In the genomic region with DNA sequence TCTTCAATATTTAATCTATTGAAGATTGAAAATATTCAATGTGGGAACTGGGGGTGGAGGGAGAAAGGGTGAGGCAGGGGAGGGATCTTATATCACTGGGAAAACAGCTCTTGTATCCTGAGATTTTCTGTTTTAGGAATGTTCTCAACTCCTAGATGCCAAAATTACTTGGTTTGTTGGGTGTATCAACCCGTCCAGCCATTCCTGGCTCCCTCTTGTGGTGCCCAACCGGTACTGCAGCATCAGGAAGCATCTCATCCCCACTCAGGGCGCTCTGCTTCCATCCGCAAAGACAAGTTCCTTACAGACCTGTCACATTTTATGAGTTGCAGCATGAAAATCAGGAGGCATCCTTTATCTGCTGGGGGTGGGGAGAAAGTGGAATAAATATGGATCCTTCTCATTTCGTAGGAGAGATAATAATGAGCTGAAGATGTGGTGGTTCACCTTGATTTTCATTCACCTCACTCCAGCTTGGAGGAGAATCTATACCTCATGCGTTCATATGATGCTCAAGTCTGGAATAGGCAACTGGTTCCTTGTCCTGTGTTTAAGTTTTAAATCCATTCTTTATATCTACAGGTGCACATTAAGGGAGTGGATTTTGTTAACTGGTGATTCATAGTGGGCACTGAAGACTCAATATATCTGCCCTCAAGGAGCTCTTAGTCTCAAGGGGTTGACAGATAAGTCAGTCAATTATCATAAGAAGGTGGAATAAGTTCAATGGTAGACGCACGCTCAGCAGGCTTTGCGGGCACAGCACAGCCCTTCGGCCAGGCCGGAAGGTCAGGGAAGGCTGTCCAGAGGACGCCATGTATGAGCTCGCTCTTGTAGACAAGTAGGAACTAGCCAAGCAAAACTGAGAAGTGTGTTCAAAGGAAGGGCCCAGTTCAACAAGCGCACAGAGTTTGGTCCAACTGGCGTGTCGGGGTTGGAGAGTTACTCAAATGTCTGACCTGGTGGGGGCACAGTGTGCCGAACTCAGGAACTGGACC, we compare ENCODE assay signal across 8 cellular contexts.
DNase-seq lines count a peak whose midpoint lies in the region; TF ChIP-seq lines count a peak whose summit lies in the region.

No MANE protein-coding gene starts in this region.

- H3K4me1 ChIP-seq in ascending aorta, result no peaks in the 10 kb centered on the region
- H3K4me1 ChIP-seq in hepatocyte (ENCODE audit: insufficient read depth), result no peaks in the 10 kb centered on the region
- no peaks in the 10 kb centered on the region for H3K4me1 ChIP-seq in smooth muscle cell (ENCODE audit: low read depth)

- DNase-seq in GM19238 (ENCODE audit: insufficient read length, low spot score), result peak; percentile 53
- peak; percentile 67 for DNase-seq in HT-29 (ENCODE audit: low spot score)
- DNase-seq in T-helper 2 cell, result peak; percentile 35 to 51 (median 41)
- peak in 1 of 2 donors; percentile 76 for DNase-seq in ascending aorta (ENCODE audit: low spot score in 2 of 2)
- peak; percentile 60 for DNase-seq in hepatocyte (ENCODE audit: low spot score)
- peak; percentile 1 for DNase-seq in smooth muscle cell (lab: John Stamatoyannopoulos, UW; ENCODE audit: unreplicated experiment)
- no peak for DNase-seq in NCI-H1048 (lab: John Stamatoyannopoulos, UW)

- H3K36me3 ChIP-seq in ascending aorta (no peaks in the 10 kb centered on the region), hepatocyte (replicated peaks; ENCODE audit: insufficient read depth, low read depth) (no peaks in the 10 kb centered on the region), smooth muscle cell (ENCODE audit: low read depth) (no peaks in the 10 kb centered on the region)

- TF ChIP-seq CTCF in C4-2B (conservative IDR thresholded peaks at IDR 0.05) (peak; percentile 93), ascending aorta (IDR thresholded peaks at IDR 0.05) (peak; percentile 63 to 84 (median 82)), hepatocyte (IDR thresholded peaks at IDR 0.05; ENCODE audit: poor library complexity) (peak; percentile 71), smooth muscle cell (IDR thresholded peaks at IDR 0.05; ENCODE audit: borderline replicate concordance, insufficient read depth, poor library complexity, severe bottlenecking) (peak; percentile 89)

- 86% methylated on average over 17 of the region's 17 CpGs for WGBS in hepatocyte (ENCODE audit: low lambda C conversion rate, missing lambda C conversion rate)
- 81% methylated on average over 17 of the region's 17 CpGs for WGBS in smooth muscle cell (ENCODE audit: low lambda C conversion rate)

- H3K4me3 ChIP-seq in ascending aorta (no peak overlapping the region), hepatocyte (no peak overlapping the region), smooth muscle cell (no peak overlapping the region)

- H3K27me3 ChIP-seq in ascending aorta, result no peaks in the 10 kb centered on the region
- no peaks in the 10 kb centered on the region for H3K27me3 ChIP-seq in hepatocyte
- H3K27me3 ChIP-seq in smooth muscle cell (ENCODE audit: low read depth), result no peaks in the 10 kb centered on the region

- H3K79me2 ChIP-seq in hepatocyte (no peaks in the 10 kb centered on the region), smooth muscle cell (ENCODE audit: low read depth) (no peaks in the 10 kb centered on the region)

- H3K9ac ChIP-seq in smooth muscle cell (ENCODE audit: low read depth), result no peak overlapping the region

- no peaks in the 10 kb centered on the region for H3K9me2 ChIP-seq in hepatocyte (replicated peaks; ENCODE audit: insufficient read depth)

- H4K20me1 ChIP-seq in hepatocyte (ENCODE audit: insufficient read depth, poor library complexity, severe bottlenecking) (no peaks in the 10 kb centered on the region), smooth muscle cell (ENCODE audit: low read depth) (peaks cover 4% of the 10 kb centered on the region)

- H3K9me3 ChIP-seq in ascending aorta, result no peaks in the 10 kb centered on the region
- no peaks in the 10 kb centered on the region for H3K9me3 ChIP-seq in hepatocyte (ENCODE audit: low read depth)
- H3K9me3 ChIP-seq in smooth muscle cell (replicated peaks; ENCODE audit: low read depth), result no peaks in the 10 kb centered on the region

- no peak overlapping the region for H3K27ac ChIP-seq in C4-2B
- no peak overlapping the region for H3K27ac ChIP-seq in ascending aorta
- no peak overlapping the region for H3K27ac ChIP-seq in hepatocyte
- H3K27ac ChIP-seq in smooth muscle cell (ENCODE audit: low read depth), result no peak overlapping the region

- H2AFZ ChIP-seq in hepatocyte, result no peak overlapping the region
- H2AFZ ChIP-seq in smooth muscle cell (ENCODE audit: low read depth), result no peak overlapping the region

- intact Hi-C loops in ascending aorta (cut with DNase I), result loop anchor here (5.0 kb wide), 1 partner anchor 147 kb away; no protein-coding TSS in a partner anchor

- H3K4me2 ChIP-seq in hepatocyte, result no peak overlapping the region
- no peak overlapping the region for H3K4me2 ChIP-seq in smooth muscle cell

- no peaks in the 10 kb centered on the region for H3F3A ChIP-seq in smooth muscle cell (ENCODE audit: low read depth)
